ENCODE assay signal across 1 cellular context in the genomic region with DNA sequence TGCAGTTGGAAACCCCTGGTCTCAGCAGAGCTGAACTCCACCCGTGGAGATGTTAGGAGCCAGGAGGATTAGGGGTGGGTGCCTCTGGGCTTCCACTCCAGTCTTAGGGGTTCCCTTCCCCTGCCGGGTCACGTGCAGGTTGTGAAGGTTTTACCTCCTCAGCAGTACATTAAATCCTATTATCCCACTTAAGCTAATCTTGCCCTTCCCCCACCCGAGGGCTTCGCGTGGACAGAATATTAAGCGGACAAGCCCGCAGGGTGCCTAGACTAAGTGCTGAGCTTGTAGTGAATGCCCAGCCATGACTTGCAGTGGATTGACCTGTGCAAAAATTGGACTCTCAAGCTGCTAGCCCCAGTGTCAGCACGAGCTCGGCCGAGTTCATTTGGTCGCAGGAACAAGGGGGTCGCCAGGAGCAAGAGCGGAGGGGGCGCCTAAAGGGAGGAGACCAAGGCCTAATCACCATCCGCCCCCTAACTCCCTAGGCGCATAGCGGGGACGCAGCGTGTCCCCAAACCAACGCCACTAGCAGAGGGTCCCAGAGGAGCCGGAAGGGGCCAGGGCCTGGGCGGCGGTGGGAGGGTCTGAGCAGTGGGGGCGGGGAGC.
TF ChIP-seq lines count a peak whose summit lies in the region.

No MANE protein-coding gene starts in this region.

TF ChIP-seq in WTC11, 78 proteins besides CTCF, POLR2A, EP300 and RAD21 (continued from another document):
- TF ChIP-seq, protein P1, sequence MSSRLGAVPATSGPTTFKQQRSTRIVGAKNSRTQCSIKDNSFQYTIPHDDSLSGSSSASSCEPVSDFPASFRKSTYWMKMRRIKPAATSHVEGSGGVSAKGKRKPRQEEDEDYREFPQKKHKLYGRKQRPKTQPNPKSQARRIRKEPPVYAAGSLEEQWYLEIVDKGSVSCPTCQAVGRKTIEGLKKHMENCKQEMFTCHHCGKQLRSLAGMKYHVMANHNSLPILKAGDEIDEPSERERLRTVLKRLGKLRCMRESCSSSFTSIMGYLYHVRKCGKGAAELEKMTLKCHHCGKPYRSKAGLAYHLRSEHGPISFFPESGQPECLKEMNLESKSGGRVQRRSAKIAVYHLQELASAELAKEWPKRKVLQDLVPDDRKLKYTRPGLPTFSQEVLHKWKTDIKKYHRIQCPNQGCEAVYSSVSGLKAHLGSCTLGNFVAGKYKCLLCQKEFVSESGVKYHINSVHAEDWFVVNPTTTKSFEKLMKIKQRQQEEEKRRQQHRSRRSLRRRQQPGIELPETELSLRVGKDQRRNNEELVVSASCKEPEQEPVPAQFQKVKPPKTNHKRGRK (CRISPR knock-in tag; IDR thresholded peaks at IDR 0.05; ENCODE audit: borderline replicate concordance) = no peak
- TF ChIP-seq ZNF232 (CRISPR knock-in tag; IDR thresholded peaks at IDR 0.05) (no peak), GABPB1 (CRISPR knock-in tag; IDR thresholded peaks at IDR 0.05) (no peak), NFE2L1 (CRISPR knock-in tag; IDR thresholded peaks at IDR 0.05) (no peak), EMX1 (CRISPR knock-in tag; IDR thresholded peaks at IDR 0.05) (no peak), FOXJ3 (CRISPR knock-in tag; IDR thresholded peaks at IDR 0.05; ENCODE audit: borderline replicate concordance) (no peak), CREB1 (CRISPR knock-in tag; IDR thresholded peaks at IDR 0.05) (no peak), JUN (CRISPR knock-in tag; IDR thresholded peaks at IDR 0.05) (no peak)
- TF ChIP-seq, protein P2, sequence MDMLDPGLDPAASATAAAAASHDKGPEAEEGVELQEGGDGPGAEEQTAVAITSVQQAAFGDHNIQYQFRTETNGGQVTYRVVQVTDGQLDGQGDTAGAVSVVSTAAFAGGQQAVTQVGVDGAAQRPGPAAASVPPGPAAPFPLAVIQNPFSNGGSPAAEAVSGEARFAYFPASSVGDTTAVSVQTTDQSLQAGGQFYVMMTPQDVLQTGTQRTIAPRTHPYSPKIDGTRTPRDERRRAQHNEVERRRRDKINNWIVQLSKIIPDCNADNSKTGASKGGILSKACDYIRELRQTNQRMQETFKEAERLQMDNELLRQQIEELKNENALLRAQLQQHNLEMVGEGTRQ (CRISPR knock-in tag; IDR thresholded peaks at IDR 0.05) = peak; percentile 55; the same call in 1 of the 2 replicates
- TF ChIP-seq, protein P3, sequence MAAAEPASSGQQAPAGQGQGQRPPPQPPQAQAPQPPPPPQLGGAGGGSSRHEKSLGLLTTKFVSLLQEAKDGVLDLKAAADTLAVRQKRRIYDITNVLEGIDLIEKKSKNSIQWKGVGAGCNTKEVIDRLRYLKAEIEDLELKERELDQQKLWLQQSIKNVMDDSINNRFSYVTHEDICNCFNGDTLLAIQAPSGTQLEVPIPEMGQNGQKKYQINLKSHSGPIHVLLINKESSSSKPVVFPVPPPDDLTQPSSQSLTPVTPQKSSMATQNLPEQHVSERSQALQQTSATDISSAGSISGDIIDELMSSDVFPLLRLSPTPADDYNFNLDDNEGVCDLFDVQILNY (CRISPR knock-in tag; IDR thresholded peaks at IDR 0.05) = peak; percentile 7; the same call in 1 of the 2 replicates
- TF ChIP-seq, protein P4, sequence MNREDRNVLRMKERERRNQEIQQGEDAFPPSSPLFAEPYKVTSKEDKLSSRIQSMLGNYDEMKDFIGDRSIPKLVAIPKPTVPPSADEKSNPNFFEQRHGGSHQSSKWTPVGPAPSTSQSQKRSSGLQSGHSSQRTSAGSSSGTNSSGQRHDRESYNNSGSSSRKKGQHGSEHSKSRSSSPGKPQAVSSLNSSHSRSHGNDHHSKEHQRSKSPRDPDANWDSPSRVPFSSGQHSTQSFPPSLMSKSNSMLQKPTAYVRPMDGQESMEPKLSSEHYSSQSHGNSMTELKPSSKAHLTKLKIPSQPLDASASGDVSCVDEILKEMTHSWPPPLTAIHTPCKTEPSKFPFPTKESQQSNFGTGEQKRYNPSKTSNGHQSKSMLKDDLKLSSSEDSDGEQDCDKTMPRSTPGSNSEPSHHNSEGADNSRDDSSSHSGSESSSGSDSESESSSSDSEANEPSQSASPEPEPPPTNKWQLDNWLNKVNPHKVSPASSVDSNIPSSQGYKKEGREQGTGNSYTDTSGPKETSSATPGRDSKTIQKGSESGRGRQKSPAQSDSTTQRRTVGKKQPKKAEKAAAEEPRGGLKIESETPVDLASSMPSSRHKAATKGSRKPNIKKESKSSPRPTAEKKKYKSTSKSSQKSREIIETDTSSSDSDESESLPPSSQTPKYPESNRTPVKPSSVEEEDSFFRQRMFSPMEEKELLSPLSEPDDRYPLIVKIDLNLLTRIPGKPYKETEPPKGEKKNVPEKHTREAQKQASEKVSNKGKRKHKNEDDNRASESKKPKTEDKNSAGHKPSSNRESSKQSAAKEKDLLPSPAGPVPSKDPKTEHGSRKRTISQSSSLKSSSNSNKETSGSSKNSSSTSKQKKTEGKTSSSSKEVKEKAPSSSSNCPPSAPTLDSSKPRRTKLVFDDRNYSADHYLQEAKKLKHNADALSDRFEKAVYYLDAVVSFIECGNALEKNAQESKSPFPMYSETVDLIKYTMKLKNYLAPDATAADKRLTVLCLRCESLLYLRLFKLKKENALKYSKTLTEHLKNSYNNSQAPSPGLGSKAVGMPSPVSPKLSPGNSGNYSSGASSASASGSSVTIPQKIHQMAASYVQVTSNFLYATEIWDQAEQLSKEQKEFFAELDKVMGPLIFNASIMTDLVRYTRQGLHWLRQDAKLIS (CRISPR knock-in tag; IDR thresholded peaks at IDR 0.05; ENCODE audit: borderline replicate concordance) = no peak
- TF ChIP-seq, protein P5, sequence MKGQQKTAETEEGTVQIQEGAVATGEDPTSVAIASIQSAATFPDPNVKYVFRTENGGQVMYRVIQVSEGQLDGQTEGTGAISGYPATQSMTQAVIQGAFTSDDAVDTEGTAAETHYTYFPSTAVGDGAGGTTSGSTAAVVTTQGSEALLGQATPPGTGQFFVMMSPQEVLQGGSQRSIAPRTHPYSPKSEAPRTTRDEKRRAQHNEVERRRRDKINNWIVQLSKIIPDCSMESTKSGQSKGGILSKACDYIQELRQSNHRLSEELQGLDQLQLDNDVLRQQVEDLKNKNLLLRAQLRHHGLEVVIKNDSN (CRISPR knock-in tag; IDR thresholded peaks at IDR 0.05) = peak; percentile 78
